Comparison of ENCODE assay signal across 19 cellular contexts in the genomic region with DNA sequence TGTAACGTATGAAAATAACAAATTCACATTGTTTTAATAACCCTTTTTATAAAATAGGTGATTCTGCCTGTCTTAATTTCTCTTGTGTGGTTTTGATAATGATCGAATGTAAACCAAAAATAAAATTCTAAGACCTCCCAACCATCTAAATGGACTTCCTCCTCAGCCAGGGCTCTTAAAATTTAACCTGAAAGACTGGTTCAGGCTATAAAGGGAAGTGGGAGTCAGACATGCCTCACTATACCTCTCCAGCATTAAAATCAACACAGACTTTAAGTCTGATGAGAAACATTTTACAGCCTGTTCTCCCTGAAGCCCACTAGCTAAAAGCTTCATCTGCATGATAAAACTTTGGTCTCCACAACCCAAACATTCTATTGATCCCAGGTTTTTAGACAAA.
"Had no signal": no experiment of that assay in that cellular context is flagged by ENCODE, and none has a peak within 500 bp of the region (broad histone marks: within the 10 kb centered on the region; RNA-seq: fewer than 3 reads in every experiment).

No MANE protein-coding gene starts in this region.

- H3K36me3 ChIP-seq: adrenal gland, cardiac muscle cell, esophagus squamous epithelium, right atrium auricular region, transverse colon had no signal

- H3K9me3 ChIP-seq: adrenal gland, esophagus squamous epithelium, right atrium auricular region, transverse colon had no signal

- H3K4me3 ChIP-seq: adrenal gland, cardiac muscle cell, esophagus squamous epithelium, right atrium auricular region, skin epidermis, transverse colon had no signal

- H3K27me3 ChIP-seq: adrenal gland, cardiac muscle cell, right atrium auricular region, transverse colon had no signal

- DNase-seq: activated CD4-positive, alpha-beta T cell treated with anti-CD3 and anti-CD28 coated beads, Interleukin-2, amount 10 ng/mL, durations not matched to agents 24 days and 14 days; activated CD4-positive, CD25-positive, alpha-beta regulatory T cell; activated CD8-positive, alpha-beta memory T cell treated with anti-CD3 and anti-CD28 coated beads, Interleukin-2, amount 50 U/mL, for 4 hours; activated CD8-positive, alpha-beta T cell treated with anti-CD3 and anti-CD28 coated beads, Interleukin-2, amount 10 ng/mL, durations not matched to agents 7 days and 5 days; activated effector memory CD4-positive, alpha-beta T cell treated with anti-CD3 and anti-CD28 coated beads, Interleukin-2, amount 50 U/mL, for 16 hours; activated T-cell treated with anti-CD3 and anti-CD28 coated beads, Interleukin-2, amount 50 U/mL, for 48 hours; adrenal gland; esophagus squamous epithelium; hippocampal formation; kidney; nucleus accumbens; stimulated activated CD4-positive, alpha-beta T cell treated with anti-CD3 and anti-CD28 coated beads, Interleukin-4, amount 100 ng/mL, for 24 hours; stimulated activated naive CD4-positive, alpha-beta T cell treated with Interleukin-2 at 50 U/mL for 16 hours; T-helper 17 cell had no signal

- ATAC-seq: activated CD8-positive, alpha-beta T cell treated with anti-CD3 and anti-CD28 coated beads, Interleukin-2, amount 10 ng/mL, durations not matched to agents 7 days and 5 days; natural killer cell treated with Interleukin-12 subunit alpha and Interleukin-12 subunit beta and Interleukin-15 and Interleukin-18, amount 100 ng/mL, for 72 hours; T-helper 17 cell had no signal

- H3K4me1 ChIP-seq: adrenal gland, right atrium auricular region had no signal

- H3K27ac ChIP-seq: adrenal gland, cardiac muscle cell, esophagus squamous epithelium, right atrium auricular region, skin epidermis had no signal
